2 cellular contexts compared by ENCODE assay signal in genomic region chr17:20579424-20579823, GRCh38. TPM values are rescaled to one million over a fixed set of nuclear protein-coding genes. Genes with fewer than 3 reads are reported as not detected.
"Had no signal": no experiment of that assay in that cellular context is flagged by ENCODE, and none has a peak within 500 bp of the region (broad histone marks: within the 10 kb centered on the region; RNA-seq: fewer than 3 reads in every experiment).

CDRT15L2 (plus strand) TSS chr17:20579724; CDS start chr17:20579744, 20 bp downstream.

RNA-seq across cellular contexts. Expression of gene CDRT15L2, which starts in this region (rescaled TPM):
- total RNA-seq: G401, GM12878 had no signal
- polyA plus RNA-seq: GM12878 had no signal
